Comparison of ENCODE assay signal across 28 cellular contexts in genomic region chr1:203704120-203704519, GRCh38.
DNase-seq lines count a peak whose midpoint lies in the region; ATAC-seq, FAIRE-seq and TF ChIP-seq lines count a peak whose summit lies in the region.
"Had no signal": no experiment of that assay in that cellular context is flagged by ENCODE, and none has a peak within 500 bp of the region (broad histone marks: within the 10 kb centered on the region; RNA-seq: fewer than 3 reads in every experiment).

No MANE protein-coding gene starts in this region.

- TF ChIP-seq POLR2A in GM12878 (IDR thresholded peaks at IDR 0.05; ENCODE audit: low read depth, low read length) (no peak), upper lobe of left lung (IDR thresholded peaks at IDR 0.05) (no peak)

- H2AFZ ChIP-seq in GM12878 (ENCODE audit: control insufficient read depth, low read depth, low read length) = no peak overlapping the region

- H3K27me3 ChIP-seq in GM12878 (replicated peaks in 1 of 2; ENCODE audit: control insufficient read depth in 2 of 2, insufficient read depth in 2 of 2, low read length in 1 of 2) (0 out of 4 replicates have a peak, but pooled peaks cover 0 to 2% of the 10 kb centered on the region in 2 experiments), upper lobe of left lung (no peaks in the 10 kb centered on the region), A673 (replicated peaks; ENCODE audit: insufficient read depth, low read depth, low read length, poor library complexity) (no peaks in the 10 kb centered on the region)
- H3K27me3 ChIP-seq: SJCRH30, tibial nerve had no signal

- TF ChIP-seq RAD21 in GM12878 (IDR thresholded peaks at IDR 0.05; ENCODE audit: insufficient read depth, low read depth, low read length) = no peak

- no peak for TF ChIP-seq CTCF in GM12878 (IDR thresholded peaks at IDR 0.05 in 2 of 3, conservative IDR thresholded peaks at IDR 0.05 in 1 of 3; ENCODE audit: control insufficient read depth in 2 of 3, extremely low read depth in 1 of 3, insufficient read depth in 1 of 3, low read depth in 3 of 3, low read length in 3 of 3)
- no peak for TF ChIP-seq CTCF in upper lobe of left lung (IDR thresholded peaks at IDR 0.05)
- TF ChIP-seq CTCF in A673 (conservative IDR thresholded peaks at IDR 0.05; ENCODE audit: low read depth, low read length) = no peak

- CTCF ChIA-PET in GM12878 (lab: Yijun Ruan, JAX) (interaction anchor here (0.7 to 8.5 kb wide), 4 partner anchors 16 to 294 kb away, joined by 3 to 175 read pairs (median 90); partner anchors contain the start of gene ATP2B4), A673 (lab: Charles Lee) (interaction anchor here (0.5 kb wide), 1 partner anchor 84 kb away, joined by 6 read pairs; no protein-coding TSS in a partner anchor)

- TF ChIP-seq EP300 in GM12878 (IDR thresholded peaks at IDR 0.05; ENCODE audit: borderline replicate concordance in 1 of 2, control insufficient read depth in 1 of 2, low read depth in 2 of 2, low read length in 2 of 2) = no peak
- no peak for TF ChIP-seq EP300 in upper lobe of left lung (IDR thresholded peaks at IDR 0.05)

- no peak overlapping the region for H3K4me2 ChIP-seq in GM12878 (ENCODE audit: control insufficient read depth, insufficient read depth)

- in situ Hi-C loops in GM12878 (cut with MboI) = loop anchor here (5.0 kb wide), 2 partner anchors 197 to 432 kb away; no protein-coding TSS in a partner anchor

- FAIRE-seq in GM12878 (lab: Jason Lieb, UNC) = no peak

- POLR2A ChIA-PET in GM12878 (lab: Charles Lee) (no interaction called here), A673 (lab: Charles Lee; ENCODE audit: low non-redundant PET) (no interaction called here)

- no CpG with 5 or more reads among the region's 1 CpG for WGBS in GM12878 (ENCODE audit: insufficient coverage, insufficient replicate concordance, low lambda C conversion rate, missing lambda C conversion rate)
- WGBS in upper lobe of left lung, 2 donors = 67 to 82% methylated on average over 1 of the region's 1 CpG

- no peaks in the 10 kb centered on the region for H3K79me2 ChIP-seq in GM12878 (ENCODE audit: control insufficient read depth, insufficient read depth, low read length)

- RAD21 ChIA-PET in GM12878 (lab: Charles Lee; ENCODE audit: unreplicated experiment) = interaction anchor here (6.1 kb wide), 1 partner anchor 198 kb away, joined by 64 read pairs; no protein-coding TSS in a partner anchor

- intact Hi-C loops in GM12878 (cut with micrococcal nuclease; ENCODE audit: unreplicated experiment) = no loop called here
- intact Hi-C loops in A673 (cut with micrococcal nuclease; ENCODE audit: unreplicated experiment) = loop anchor here (5.0 kb wide), 2 partner anchors 362 to 432 kb away; no protein-coding TSS in a partner anchor

- no TSS peak for BruUV-seq in GM12878 (replicated peaks; lab: Mats Ljungman, UMichigan)
- no TSS peak for BruUV-seq in A673 (replicated peaks; lab: Mats Ljungman, UMichigan)

- ATAC-seq in GM12878 (no peak), GM21367 (IDR thresholded peaks at IDR 0.05; ENCODE audit: unreplicated experiment) (no peak), upper lobe of left lung (ENCODE audit: low FRiP score in 2 of 2) (no peak)
- ATAC-seq: HCT116; natural killer cell treated with Interleukin-12 subunit alpha and Interleukin-12 subunit beta and Interleukin-15 and Interleukin-18, amount 100 ng/mL, for 72 hours; psoas muscle; T-cell had no signal

- H3K4me1 ChIP-seq in GM12878 (ENCODE audit: control insufficient read depth, insufficient read depth, low read length) = no peaks in the 10 kb centered on the region; the same call in 1 of the 2 replicates
- no peaks in the 10 kb centered on the region for H3K4me1 ChIP-seq in upper lobe of left lung
- H3K4me1 ChIP-seq in A673 (ENCODE audit: insufficient read depth, low read length, poor library complexity, severe bottlenecking) = no peaks in the 10 kb centered on the region
- H3K4me1 ChIP-seq: psoas muscle, SJCRH30 had no signal

- no peaks in the 10 kb centered on the region for H3K9me3 ChIP-seq in GM12878 (replicated peaks; ENCODE audit: control insufficient read depth, insufficient read depth, low read length)
- H3K9me3 ChIP-seq in upper lobe of left lung = no peaks in the 10 kb centered on the region
- no peaks in the 10 kb centered on the region for H3K9me3 ChIP-seq in A673 (ENCODE audit: low read depth, low read length, poor library complexity, severe bottlenecking)
- H3K9me3 ChIP-seq: psoas muscle, SJCRH30, tibial nerve had no signal

- H3K4me3 ChIP-seq in GM12878 (no peak overlapping the region), upper lobe of left lung (no peak overlapping the region), A673 (ENCODE audit: low read depth, low read length, poor library complexity, severe bottlenecking) (no peak overlapping the region)
- H3K4me3 ChIP-seq: psoas muscle, SJCRH30, tibial nerve had no signal

- H4K20me1 ChIP-seq in GM12878 (ENCODE audit: control insufficient read depth, insufficient read depth) = no peaks in the 10 kb centered on the region

- DNase-seq in AML-193 (lab: John Stamatoyannopoulos, UW) = peak; percentile 24 to 60
- peak; percentile 59 for DNase-seq in GF-D8 (lab: John Stamatoyannopoulos, UW)
- DNase-seq in MV-4-11 (lab: John Stamatoyannopoulos, UW) = peak; percentile 55
- DNase-seq in GM12878 (ENCODE audit: low read depth, low spot score) = no peak
- DNase-seq in upper lobe of left lung = no peak
- no peak for DNase-seq in A673 (ENCODE audit: low spot score)
- DNase-seq: activated CD4-positive, CD25-positive, alpha-beta regulatory T cell treated with anti-CD3 and anti-CD28 coated beads, Interleukin-2, amount 50 U/mL, for 72 hours; activated gamma-delta T cell; activated T-cell treated with anti-CD3 and anti-CD28 coated beads, Interleukin-2, amount 50 U/mL, for 1 hour; C1 segment of cervical spinal cord; central memory CD4-positive, alpha-beta T cell; cortex of kidney; effector memory CD4-positive, alpha-beta T cell; IMR-90; mammary epithelial cell; NCI-H1436; NCI-H2081 treated with DMSO at 0.1 percent for 48 hours; NCI-H2227 treated with DMSO at 0.1 percent for 48 hours; NCI-H526; psoas muscle; SJCRH30; stimulated activated CD4-positive, alpha-beta T cell treated with anti-CD3 and anti-CD28 coated beads, Interleukin-4, amount 100 ng/mL, for 24 hours; T-cell had no signal

- H3K27ac ChIP-seq in GM12878 (ENCODE audit: control insufficient read depth, insufficient read depth) = no peak overlapping the region
- no peak overlapping the region for H3K27ac ChIP-seq in upper lobe of left lung
- H3K27ac ChIP-seq in A673 (ENCODE audit: low read depth, low read length, poor library complexity, severe bottlenecking) = no peak overlapping the region
- H3K27ac ChIP-seq: epithelial cell of prostate, psoas muscle, SJCRH30, tibial nerve had no signal

- SMC1A ChIA-PET in GM12878 (lab: Charles Lee; ENCODE audit: uncharacterized antibody, unreplicated experiment) = interaction anchor here (0.8 to 7.7 kb wide), 4 partner anchors 12 to 199 kb away, joined by 3 to 100 read pairs (median 44); partner anchors contain the start of gene ATP2B4

- H3K9ac ChIP-seq in GM12878 (ENCODE audit: control insufficient read depth, insufficient read depth, low read length) = no peak overlapping the region

- H3K36me3 ChIP-seq in GM12878 (ENCODE audit: control insufficient read depth in 2 of 2, insufficient read depth in 2 of 2, low read length in 1 of 2) = no peaks in the 10 kb centered on the region
- peaks cover 38 to 99% (median 80%) of the 10 kb centered on the region in 4 donors for H3K36me3 ChIP-seq in upper lobe of left lung
- H3K36me3 ChIP-seq in A673 (ENCODE audit: insufficient read depth, low read length, poor library complexity, severe bottlenecking) = peaks cover 5% of the 10 kb centered on the region
- H3K36me3 ChIP-seq: SJCRH30 had no signal

TF ChIP-seq in GM12878, 131 proteins besides CTCF, POLR2A, EP300 and RAD21:
- TF ChIP-seq EGR1 (IDR thresholded peaks at IDR 0.05; ENCODE audit: borderline replicate concordance in 1 of 2, low read depth in 2 of 2, low read length in 2 of 2) = no peak
- no peak for TF ChIP-seq ZBTB33 (IDR thresholded peaks at IDR 0.05)
- TF ChIP-seq RAD51 (IDR thresholded peaks at IDR 0.05) = no peak
- TF ChIP-seq SPI1 (IDR thresholded peaks at IDR 0.05; ENCODE audit: borderline replicate concordance, insufficient read depth, low read depth, low read length) = peak; percentile 14; the same call in 1 of the 2 replicates
- TF ChIP-seq HDAC2 (IDR thresholded peaks at IDR 0.05) = no peak

Comparison
In these comparisons a context has a peak if more than half of its experiments do, and no peak if none do; other contexts are left out.
1. DNase-seq: peak in AML-193 (2 of 2), GF-D8 (single experiment) and MV-4-11 (single experiment); none in GM12878 (single experiment), upper lobe of left lung (0 of 2) and A673 (single experiment).